In genomic region chr7:972110-972509, GRCh38 we compare ENCODE assay signal across 27 cellular contexts. TPM values are rescaled to one million over a fixed set of nuclear protein-coding genes. Genes with fewer than 3 reads are reported as not detected.
DNase-seq lines count a peak whose midpoint lies in the region; ATAC-seq and TF ChIP-seq lines count a peak whose summit lies in the region.
"Had no signal": no experiment of that assay in that cellular context is flagged by ENCODE, and none has a peak within 500 bp of the region (broad histone marks: within the 10 kb centered on the region; RNA-seq: fewer than 3 reads in every experiment).

No MANE protein-coding gene starts in this region.

- peak overlapping the region; percentile 16 for H3K27ac Mint-ChIP-seq in activated CD8-positive, alpha-beta T cell treated with anti-CD3 and anti-CD28 coated beads for 36 hours
- H3K27ac Mint-ChIP-seq in activated CD8-positive, alpha-beta T cell treated with anti-CD3 and anti-CD28 coated beads, Interleukin-2, amount 10 ng/mL, durations not matched to agents 7 days and 5 days = no peak overlapping the region
- no peak overlapping the region for H3K27ac Mint-ChIP-seq in activated T-helper 17 cell treated with anti-CD3 and anti-CD28 coated beads, Interleukin-2, amount 50 U/mL, for 72 hours
- H3K27ac Mint-ChIP-seq in nephron (no peak overlapping the region), osteocyte (ENCODE audit: unreplicated experiment) (no peak overlapping the region)
- H3K27ac Mint-ChIP-seq: activated naive CD4-positive, alpha-beta T cell treated with anti-CD3 and anti-CD28 coated beads for 36 hours; stimulated activated naive B cell treated with anti-CD40 and anti-IgM and Interleukin-4, amounts not matched to agents 10 μg/mL and 1 μg/mL and 100 μg/mL, for 72 hours had no signal

- ATAC-seq in activated CD8-positive, alpha-beta T cell treated with anti-CD3 and anti-CD28 coated beads for 36 hours = no peak
- no peak for ATAC-seq in activated CD8-positive, alpha-beta T cell treated with anti-CD3 and anti-CD28 coated beads, Interleukin-2, amount 10 ng/mL, durations not matched to agents 7 days and 5 days
- ATAC-seq in activated T-helper 17 cell treated with anti-CD3 and anti-CD28 coated beads, Interleukin-2, amount 50 U/mL, for 72 hours (replicated peaks) = no peak
- ATAC-seq: A549; HCT116; pancreas; stimulated activated naive B cell treated with anti-CD40 and anti-IgM and Interleukin-4, amounts not matched to agents 10 μg/mL and 1 μg/mL and 100 μg/mL, for 72 hours had no signal

- no peaks in the 10 kb centered on the region for H3K9me3 Mint-ChIP-seq in activated CD8-positive, alpha-beta T cell treated with anti-CD3 and anti-CD28 coated beads for 36 hours
- H3K9me3 Mint-ChIP-seq in activated CD8-positive, alpha-beta T cell treated with anti-CD3 and anti-CD28 coated beads, Interleukin-2, amount 10 ng/mL, durations not matched to agents 7 days and 5 days (ENCODE audit: insufficient read depth) = no peaks in the 10 kb centered on the region
- H3K9me3 Mint-ChIP-seq in activated T-helper 17 cell treated with anti-CD3 and anti-CD28 coated beads, Interleukin-2, amount 50 U/mL, for 72 hours = no peaks in the 10 kb centered on the region
- no peaks in the 10 kb centered on the region for H3K9me3 Mint-ChIP-seq in nephron
- H3K9me3 Mint-ChIP-seq in osteocyte (ENCODE audit: unreplicated experiment) = no peaks in the 10 kb centered on the region
- H3K9me3 Mint-ChIP-seq: activated naive CD4-positive, alpha-beta T cell treated with anti-CD3 and anti-CD28 coated beads for 36 hours; stimulated activated naive B cell treated with anti-CD40 and anti-IgM and Interleukin-4, amounts not matched to agents 10 μg/mL and 1 μg/mL and 100 μg/mL, for 72 hours had no signal

- H3K36me3 Mint-ChIP-seq in activated CD8-positive, alpha-beta T cell treated with anti-CD3 and anti-CD28 coated beads for 36 hours (ENCODE audit: low read depth) = peaks cover 37% of the 10 kb centered on the region
- peaks cover 51% of the 10 kb centered on the region for H3K36me3 Mint-ChIP-seq in activated CD8-positive, alpha-beta T cell treated with anti-CD3 and anti-CD28 coated beads, Interleukin-2, amount 10 ng/mL, durations not matched to agents 7 days and 5 days (ENCODE audit: low read depth)
- H3K36me3 Mint-ChIP-seq in activated T-helper 17 cell treated with anti-CD3 and anti-CD28 coated beads, Interleukin-2, amount 50 U/mL, for 72 hours (ENCODE audit: low read depth) = peaks cover 72% of the 10 kb centered on the region
- H3K36me3 Mint-ChIP-seq in nephron (ENCODE audit: low read depth) (peaks cover 32% of the 10 kb centered on the region), osteocyte (ENCODE audit: unreplicated experiment) (peaks cover 16% of the 10 kb centered on the region)

- intact Hi-C loops in activated CD8-positive, alpha-beta T cell treated with anti-CD3 and anti-CD28 coated beads for 36 hours (cut with micrococcal nuclease) = loop anchor here (5.0 kb wide), 1 partner anchor 65 kb away; no protein-coding TSS in a partner anchor

- DNase-seq in activated CD8-positive, alpha-beta T cell treated with anti-CD3 and anti-CD28 coated beads for 36 hours = no peak
- no peak for DNase-seq in activated CD8-positive, alpha-beta T cell treated with anti-CD3 and anti-CD28 coated beads, Interleukin-2, amount 10 ng/mL, durations not matched to agents 7 days and 5 days
- DNase-seq in CD1c-positive myeloid dendritic cell (ENCODE audit: extremely low spot score) = peak; percentile 78
- DNase-seq in stimulated activated CD4-positive, alpha-beta T cell treated with anti-CD3 and anti-CD28 coated beads, Interleukin-2, amount 100 ng/mL, for 24 hours = no peak
- no peak for DNase-seq in osteocyte (ENCODE audit: extremely low spot score, unreplicated experiment)
- DNase-seq in 8988T = no peak
- DNase-seq: activated CD4-positive, CD25-positive, alpha-beta regulatory T cell treated with anti-CD3 and anti-CD28 coated beads, Interleukin-2, amount 50 U/mL, for 72 hours; activated naive CD4-positive, alpha-beta T cell treated with anti-CD3 and anti-CD28 coated beads for 36 hours; anterior cingulate cortex; hippocampal formation; Kasumi-1; NCI-H1436; NCI-H2081; pancreas; Peyer's patch; retina; SHP77; stimulated activated naive B cell treated with anti-CD40 and anti-IgM and Interleukin-4, amounts not matched to agents 10 μg/mL and 1 μg/mL and 100 μg/mL, for 72 hours; T-helper 2 cell had no signal

- POLR2A ChIA-PET in activated CD8-positive, alpha-beta T cell treated with anti-CD3 and anti-CD28 coated beads for 36 hours (lab: Charles Lee) = interaction anchor here (1.1 to 1.2 kb wide), 2 partner anchors 47 to 51 kb away, joined by 3 read pairs; no protein-coding TSS in a partner anchor
- POLR2A ChIA-PET in activated CD8-positive, alpha-beta T cell treated with anti-CD3 and anti-CD28 coated beads, Interleukin-2, amount 10 ng/mL, durations not matched to agents 7 days and 5 days (lab: Charles Lee) = no interaction called here

- H3K27me3 Mint-ChIP-seq in activated CD8-positive, alpha-beta T cell treated with anti-CD3 and anti-CD28 coated beads for 36 hours = no peaks in the 10 kb centered on the region
- H3K27me3 Mint-ChIP-seq in activated CD8-positive, alpha-beta T cell treated with anti-CD3 and anti-CD28 coated beads, Interleukin-2, amount 10 ng/mL, durations not matched to agents 7 days and 5 days (ENCODE audit: low read depth) = no peaks in the 10 kb centered on the region
- H3K27me3 Mint-ChIP-seq in activated T-helper 17 cell treated with anti-CD3 and anti-CD28 coated beads, Interleukin-2, amount 50 U/mL, for 72 hours = no peaks in the 10 kb centered on the region
- H3K27me3 Mint-ChIP-seq in nephron (ENCODE audit: low read depth) (no peaks in the 10 kb centered on the region), osteocyte (ENCODE audit: unreplicated experiment) (no peaks in the 10 kb centered on the region)
- H3K27me3 Mint-ChIP-seq: stimulated activated naive B cell treated with anti-CD40 and anti-IgM and Interleukin-4, amounts not matched to agents 10 μg/mL and 1 μg/mL and 100 μg/mL, for 72 hours had no signal

- peaks cover 26% of the 10 kb centered on the region for H3K4me1 Mint-ChIP-seq in activated CD8-positive, alpha-beta T cell treated with anti-CD3 and anti-CD28 coated beads for 36 hours (ENCODE audit: low read depth)
- H3K4me1 Mint-ChIP-seq in activated CD8-positive, alpha-beta T cell treated with anti-CD3 and anti-CD28 coated beads, Interleukin-2, amount 10 ng/mL, durations not matched to agents 7 days and 5 days (ENCODE audit: low read depth) = peaks cover 33% of the 10 kb centered on the region
- H3K4me1 Mint-ChIP-seq in activated T-helper 17 cell treated with anti-CD3 and anti-CD28 coated beads, Interleukin-2, amount 50 U/mL, for 72 hours = peaks cover 8% of the 10 kb centered on the region
- H3K4me1 Mint-ChIP-seq in nephron (peaks cover 13% of the 10 kb centered on the region), osteocyte (ENCODE audit: unreplicated experiment) (peaks cover 26% of the 10 kb centered on the region)

- CTCF ChIA-PET in activated CD8-positive, alpha-beta T cell treated with anti-CD3 and anti-CD28 coated beads for 36 hours (lab: Charles Lee) = interaction anchor here (1.2 to 1.3 kb wide), 2 partner anchors 17 to 44 kb away, joined by 3 read pairs; no protein-coding TSS in a partner anchor
- CTCF ChIA-PET in activated CD8-positive, alpha-beta T cell treated with anti-CD3 and anti-CD28 coated beads, Interleukin-2, amount 10 ng/mL, durations not matched to agents 7 days and 5 days (lab: Charles Lee) = interaction anchor here (0.9 to 4.7 kb wide), 2 partner anchors 21 to 94 kb away, joined by 5 to 28 read pairs; no protein-coding TSS in a partner anchor

- H3K4me3 Mint-ChIP-seq in activated CD8-positive, alpha-beta T cell treated with anti-CD3 and anti-CD28 coated beads for 36 hours = no peak overlapping the region
- H3K4me3 Mint-ChIP-seq in activated CD8-positive, alpha-beta T cell treated with anti-CD3 and anti-CD28 coated beads, Interleukin-2, amount 10 ng/mL, durations not matched to agents 7 days and 5 days = no peak overlapping the region
- peak overlapping the region; percentile 25 for H3K4me3 Mint-ChIP-seq in activated T-helper 17 cell treated with anti-CD3 and anti-CD28 coated beads, Interleukin-2, amount 50 U/mL, for 72 hours
- H3K4me3 Mint-ChIP-seq in nephron (peak overlapping the region; percentile 15 to 69 (median 69)), osteocyte (ENCODE audit: unreplicated experiment) (no peak overlapping the region)
- H3K4me3 Mint-ChIP-seq: activated naive CD4-positive, alpha-beta T cell treated with anti-CD3 and anti-CD28 coated beads for 36 hours; stimulated activated naive B cell treated with anti-CD40 and anti-IgM and Interleukin-4, amounts not matched to agents 10 μg/mL and 1 μg/mL and 100 μg/mL, for 72 hours had no signal

- TF ChIP-seq CTCF in activated CD8-positive, alpha-beta T cell treated with anti-CD3 and anti-CD28 coated beads for 36 hours (IDR thresholded peaks at IDR 0.05) = no peak
- TF ChIP-seq CTCF in nephron (IDR thresholded peaks at IDR 0.05; ENCODE audit: unreplicated experiment in 3 of 3) (no peak), osteocyte (IDR thresholded peaks at IDR 0.05) (no peak)

RNA-seq across cellular contexts. Expression of gene COX19, which starts 3.2 kb away (rescaled TPM):
- 10 to 100 TPM; 15.5 to 18.0 TPM for total RNA-seq in activated CD8-positive, alpha-beta T cell treated with anti-CD3 and anti-CD28 coated beads for 36 hours
- total RNA-seq in activated CD8-positive, alpha-beta T cell treated with anti-CD3 and anti-CD28 coated beads, Interleukin-2, amount 10 ng/mL, durations not matched to agents 7 days and 5 days = 10 to 100 TPM; 16.8 to 18.2 TPM
- 10 to 100 TPM; 13.7 to 20.8 TPM for total RNA-seq in activated T-helper 17 cell treated with anti-CD3 and anti-CD28 coated beads, Interleukin-2, amount 50 U/mL, for 72 hours
- total RNA-seq in osteocyte = 11.2 and 11.4 TPM in 2 replicates

RNA-seq across cellular contexts. Expression of gene CYP2W1, which starts 10.9 kb away (rescaled TPM):
- total RNA-seq in activated CD8-positive, alpha-beta T cell treated with anti-CD3 and anti-CD28 coated beads for 36 hours = not detected
- not detected for total RNA-seq in activated CD8-positive, alpha-beta T cell treated with anti-CD3 and anti-CD28 coated beads, Interleukin-2, amount 10 ng/mL, durations not matched to agents 7 days and 5 days
- total RNA-seq in activated T-helper 17 cell treated with anti-CD3 and anti-CD28 coated beads, Interleukin-2, amount 50 U/mL, for 72 hours = not detected
- total RNA-seq in osteocyte = not detected in 2 replicates
- total RNA-seq: activated naive CD4-positive, alpha-beta T cell treated with anti-CD3 and anti-CD28 coated beads for 36 hours; bronchial epithelial cell; endothelial cell of umbilical vein; frontal cortex; temporal lobe had no signal

RNA-seq across cellular contexts. Expression of gene ADAP1, which starts 17.6 kb away (rescaled TPM):
- 10 to 100 TPM; 34.6 to 40.9 TPM for total RNA-seq in activated CD8-positive, alpha-beta T cell treated with anti-CD3 and anti-CD28 coated beads for 36 hours
- 10 to 100 TPM; 24.2 to 28.6 TPM for total RNA-seq in activated CD8-positive, alpha-beta T cell treated with anti-CD3 and anti-CD28 coated beads, Interleukin-2, amount 10 ng/mL, durations not matched to agents 7 days and 5 days
- 10 to 100 TPM in 1 of 2 donors, 1 to 10 TPM in 1; 2.3 to 23.7 TPM for total RNA-seq in activated T-helper 17 cell treated with anti-CD3 and anti-CD28 coated beads, Interleukin-2, amount 50 U/mL, for 72 hours
- total RNA-seq in osteocyte = 5.8 and 7.0 TPM in 2 replicates

Comparison
In these comparisons a context has a peak if more than half of its experiments do, and no peak if none do; other contexts are left out.
1. H3K4me3 Mint-ChIP-seq: peak in activated T-helper 17 cell treated with anti-CD3 and anti-CD28 coated beads, Interleukin-2, amount 50 U/mL, for 72 hours (single experiment) and nephron (3 of 3); none in activated CD8-positive, alpha-beta T cell treated with anti-CD3 and anti-CD28 coated beads for 36 hours (single experiment), activated CD8-positive, alpha-beta T cell treated with anti-CD3 and anti-CD28 coated beads, Interleukin-2, amount 10 ng/mL, durations not matched to agents 7 days and 5 days (single experiment) and osteocyte (single experiment).